9 cellular contexts compared by ENCODE assay signal in the genomic region with DNA sequence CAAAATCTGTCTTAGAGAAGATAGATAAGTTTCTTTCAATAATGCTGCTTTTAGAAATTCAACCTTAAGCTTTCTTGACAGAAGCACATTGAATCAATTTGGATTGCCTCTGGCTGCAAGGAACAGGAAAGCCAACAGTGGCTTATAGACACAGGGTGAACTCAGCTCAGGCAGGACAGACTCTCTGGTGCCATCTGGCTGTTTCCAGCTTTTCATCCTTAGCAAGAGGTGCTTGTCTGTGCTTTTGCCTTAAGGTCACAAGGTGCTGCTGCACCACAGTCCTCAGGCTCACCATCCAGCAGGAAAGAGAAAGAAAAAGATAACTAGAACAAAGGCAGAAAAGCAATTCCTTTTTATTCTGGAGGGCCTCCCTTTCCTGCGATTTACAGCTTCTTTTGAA.
DNase-seq lines count a peak whose midpoint lies in the region; ATAC-seq, FAIRE-seq and TF ChIP-seq lines count a peak whose summit lies in the region.
"Had no signal": no experiment of that assay in that cellular context is flagged by ENCODE, and none has a peak within 500 bp of the region (broad histone marks: within the 10 kb centered on the region; RNA-seq: fewer than 3 reads in every experiment).

No MANE protein-coding gene starts in this region.

- H3K9me3 ChIP-seq in ascending aorta (no peaks in the 10 kb centered on the region), HepG2 (ENCODE audit: low read length) (no peaks in the 10 kb centered on the region)
- H3K9me3 ChIP-seq: BLaER1 treated with 17β-estradiol and CSF1 and Interleukin-3, amounts not matched to agents 10 nM and 100 nM had no signal

- in situ Hi-C loops in HepG2 (cut with HindIII; ENCODE audit: extremely low pct_ligation_motif_present, low pct_unique_long_range_greater_than_20kb), result no loop called here

- peak; percentile 41; the same call in 1 of the 2 replicates for TF ChIP-seq RAD21 in HepG2 (CRISPR knock-in tag; IDR thresholded peaks at IDR 0.05)

- peak overlapping the region in 1 of 2 donors; percentile 12 for H3K27ac ChIP-seq in ascending aorta
- no peak overlapping the region for H3K27ac ChIP-seq in HepG2 (ENCODE audit: extremely low read length, insufficient read depth, low read length)
- H3K27ac ChIP-seq: BLaER1 treated with 17β-estradiol and CSF1 and Interleukin-3, amounts not matched to agents 10 nM and 100 nM had no signal

- no peak for TF ChIP-seq EP300 in HepG2 (IDR thresholded peaks at IDR 0.05; ENCODE audit: low read depth in 2 of 2, low read length in 2 of 2)
- TF ChIP-seq EP300 in HepG2 (CRISPR knock-in tag; IDR thresholded peaks at IDR 0.05; ENCODE audit: borderline replicate concordance), result no peak

- TF ChIP-seq POLR2A in HepG2 (IDR thresholded peaks at IDR 0.05; ENCODE audit: insufficient read depth in 1 of 2, low read depth in 2 of 2, low read length in 2 of 2), result no peak

- no peak overlapping the region for H3K4me2 ChIP-seq in HepG2 (ENCODE audit: low read depth, low read length)
- H3K4me2 ChIP-seq: BLaER1 treated with 17β-estradiol and CSF1 and Interleukin-3, amounts not matched to agents 10 nM and 100 nM had no signal

- H4K20me1 ChIP-seq in HepG2 (ENCODE audit: insufficient read depth, low read length), result no peaks in the 10 kb centered on the region
- H4K20me1 ChIP-seq: BLaER1 treated with 17β-estradiol and CSF1 and Interleukin-3, amounts not matched to agents 10 nM and 100 nM had no signal

- no TSS peak for BruUV-seq in HepG2 (replicated peaks; lab: Mats Ljungman, UMichigan)

- H3K4me3 ChIP-seq in ascending aorta (no peak overlapping the region), HepG2 (replicated peaks in 1 of 3; ENCODE audit: insufficient read depth in 1 of 3, low read depth in 2 of 3, low read length in 3 of 3) (no peak overlapping the region)
- H3K4me3 ChIP-seq: BLaER1 treated with 17β-estradiol and CSF1 and Interleukin-3, amounts not matched to agents 10 nM and 100 nM had no signal

- no peak overlapping the region for H2AFZ ChIP-seq in HepG2 (ENCODE audit: low read length)

- no peak overlapping the region for H3K9ac ChIP-seq in HepG2 (ENCODE audit: insufficient read depth, low read depth, low read length)
- H3K9ac ChIP-seq: BLaER1 treated with 17β-estradiol and CSF1 and Interleukin-3, amounts not matched to agents 10 nM and 100 nM had no signal

- H3K4me1 ChIP-seq in ascending aorta (no peaks in the 10 kb centered on the region), HepG2 (ENCODE audit: insufficient read depth, low read length) (no peaks in the 10 kb centered on the region)
- H3K4me1 ChIP-seq: BLaER1 treated with 17β-estradiol and CSF1 and Interleukin-3, amounts not matched to agents 10 nM and 100 nM had no signal

- POLR2A ChIA-PET in HepG2 (lab: Yijun Ruan, JAX), result no interaction called here

- FAIRE-seq in HepG2 (lab: Jason Lieb, UNC), result peak; percentile 93

- H3K36me3 ChIP-seq in ascending aorta, result no peaks in the 10 kb centered on the region
- H3K36me3 ChIP-seq in HepG2 (replicated peaks in 1 of 2; ENCODE audit: control insufficient read depth in 1 of 2, insufficient read depth in 2 of 2, low read length in 2 of 2), result no peaks in the 10 kb centered on the region
- H3K36me3 ChIP-seq: BLaER1 treated with 17β-estradiol and CSF1 and Interleukin-3, amounts not matched to agents 10 nM and 100 nM had no signal

- CTCF ChIA-PET in HepG2 (lab: Yijun Ruan, JAX; ENCODE audit: low intra/inter-chr PET ratio, low total read pairs), result interaction anchor here (2.6 kb wide), 1 partner anchor 206 kb away, joined by 13 read pairs; no protein-coding TSS in a partner anchor

- intact Hi-C loops in ascending aorta (cut with DNase I) (loop anchor here (1.0 to 10.0 kb wide), 4 partner anchors 41 to 327 kb away; no protein-coding TSS in a partner anchor), HepG2 (cut with micrococcal nuclease; ENCODE audit: unreplicated experiment) (loop anchor here (1.0 kb wide), 1 partner anchor 207 kb away; no protein-coding TSS in a partner anchor)

- ATAC-seq in HepG2, result peak; percentile 98
- ATAC-seq in HG03135 (IDR thresholded peaks at IDR 0.05; ENCODE audit: unreplicated experiment), result no peak
- ATAC-seq in HG02852 (IDR thresholded peaks at IDR 0.05; ENCODE audit: unreplicated experiment), result no peak

- TF ChIP-seq CTCF in ascending aorta (IDR thresholded peaks at IDR 0.05), result peak; percentile 49 to 68 (median 51)
- TF ChIP-seq CTCF in HepG2 (CRISPR knock-in tag; IDR thresholded peaks at IDR 0.05), result peak; percentile 79

- 0% methylated on average over 1 of the region's 1 CpG for WGBS in HepG2 (ENCODE audit: low lambda C conversion rate)

- H3K27me3 ChIP-seq in ascending aorta, result no peaks in the 10 kb centered on the region
- H3K27me3 ChIP-seq in HepG2 (ENCODE audit: control insufficient read depth in 1 of 2, insufficient read depth in 2 of 2, low read length in 2 of 2), result peaks cover 0 to 3% of the 10 kb centered on the region in 2 experiments; a peak in 1 of 5 replicates

- no peaks in the 10 kb centered on the region for H3K79me2 ChIP-seq in HepG2 (ENCODE audit: insufficient read depth, low read length)

- DNase-seq in NCI-H2107 treated with DMSO at 0.1 percent for 48 hours (lab: John Stamatoyannopoulos, UW; ENCODE audit: unreplicated experiment) (peak; percentile 65), NCI-H2107 (lab: John Stamatoyannopoulos, UW) (no peak), NCI-H1694 (lab: John Stamatoyannopoulos, UW) (peak; percentile 1), ascending aorta (ENCODE audit: low spot score in 2 of 2) (peak in 1 of 2 donors; percentile 75), HepG2 (ENCODE audit: low spot score) (peak; percentile 62), CD1c-positive myeloid dendritic cell (ENCODE audit: extremely low spot score) (no peak)

TF ChIP-seq in HepG2, 621 proteins besides CTCF, POLR2A, EP300 and RAD21:
- TF ChIP-seq TEAD3 (CRISPR knock-in tag; optimal IDR thresholded peaks at IDR 0.05; ENCODE audit: borderline replicate concordance), result peak; percentile 33
- TF ChIP-seq STAG1 (CRISPR knock-in tag; IDR thresholded peaks at IDR 0.05), result peak; percentile 81
- no peak for TF ChIP-seq RORA (CRISPR knock-in tag; IDR thresholded peaks at IDR 0.05)
- TF ChIP-seq ZNF331 (CRISPR knock-in tag; IDR thresholded peaks at IDR 0.05), result peak; percentile 18; the same call in 1 of the 2 replicates
- TF ChIP-seq FOXJ3 (CRISPR knock-in tag; IDR thresholded peaks at IDR 0.05; ENCODE audit: borderline replicate concordance), result no peak
- TF ChIP-seq IRX3 (CRISPR knock-in tag; IDR thresholded peaks at IDR 0.05; ENCODE audit: borderline replicate concordance, low read depth), result no peak
- peak; percentile 68; the same call in 1 of the 2 replicates for TF ChIP-seq SMC3 (IDR thresholded peaks at IDR 0.05; ENCODE audit: low read length)

Comparison
In these comparisons a context has a peak if more than half of its experiments do, and no peak if none do; other contexts are left out.
1. DNase-seq: peak in NCI-H2107 treated with DMSO at 0.1 percent for 48 hours (single experiment), NCI-H1694 (single experiment) and HepG2 (single experiment); none in NCI-H2107 (single experiment) and CD1c-positive myeloid dendritic cell (single experiment).